ENCODE assay signal across 10 cellular contexts in the genomic region with DNA sequence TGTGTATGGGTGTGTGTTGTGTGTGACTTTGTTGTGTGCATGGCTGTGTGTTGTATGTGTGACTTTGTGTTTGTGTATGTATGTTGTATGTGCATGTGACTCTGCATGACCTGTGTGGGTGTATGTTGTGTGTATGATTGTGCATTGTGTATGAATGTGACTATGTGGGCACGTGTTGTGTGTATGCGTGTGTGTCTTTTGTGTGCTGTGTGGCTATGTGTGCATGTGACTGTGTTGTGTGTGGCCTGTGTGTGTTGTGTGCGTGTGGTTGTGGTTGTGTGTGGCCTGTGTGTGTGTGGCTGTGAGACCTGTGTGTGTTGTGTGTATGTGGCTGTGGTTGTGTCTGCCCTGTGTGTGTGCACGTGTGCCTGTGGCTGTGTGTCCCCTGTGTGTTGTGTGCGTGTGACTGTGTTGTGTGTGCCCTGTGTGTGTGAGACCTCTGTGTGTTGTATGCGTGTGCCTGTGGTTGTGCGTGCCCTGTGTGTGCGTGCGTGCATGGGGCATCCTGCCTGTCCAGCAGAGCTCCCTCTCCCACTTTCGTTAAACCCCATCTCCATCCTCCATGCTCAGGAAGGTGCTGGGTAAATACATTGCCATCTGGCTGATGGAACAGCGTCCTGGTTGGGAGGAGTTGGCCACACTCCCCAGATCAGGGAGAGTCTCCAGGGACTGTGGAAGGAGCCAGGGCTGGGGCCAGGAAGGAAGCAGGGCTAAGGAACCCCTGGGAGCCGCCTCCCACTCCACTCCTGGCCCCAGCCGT.
DNase-seq lines count a peak whose midpoint lies in the region; ATAC-seq and TF ChIP-seq lines count a peak whose summit lies in the region.
"Had no signal": no experiment of that assay in that cellular context is flagged by ENCODE, and none has a peak within 500 bp of the region (broad histone marks: within the 10 kb centered on the region; RNA-seq: fewer than 3 reads in every experiment).

No MANE protein-coding gene starts in this region.

- no peak overlapping the region for H2BK120ac ChIP-seq in mesendoderm (ENCODE audit: low read depth, low read length)

- H4K8ac ChIP-seq in mesendoderm (ENCODE audit: low read depth, low read length) = no peak overlapping the region

- no peaks in the 10 kb centered on the region for H3K79me2 ChIP-seq in mesendoderm (ENCODE audit: control insufficient read depth, insufficient read depth, low read length)

- no peaks in the 10 kb centered on the region for H4K20me1 ChIP-seq in BLaER1

- H3K27ac Mint-ChIP-seq in activated CD8-positive, alpha-beta T cell treated with anti-CD3 and anti-CD28 coated beads, Interleukin-2, amount 10 ng/mL, durations not matched to agents 7 days and 5 days = no peak overlapping the region
- H3K27ac Mint-ChIP-seq in natural killer cell = peak overlapping the region in 1 of 2 donors; percentile 69

- H3K4me3 ChIP-seq in BLaER1 = peak overlapping the region; percentile 29; the same call in 1 of the 2 replicates
- no peak overlapping the region for H3K4me3 ChIP-seq in astrocyte of the spinal cord (ENCODE audit: low read depth, low read length)
- no peak overlapping the region for H3K4me3 ChIP-seq in mesendoderm (ENCODE audit: low read length)

- intact Hi-C loops in natural killer cell (cut with micrococcal nuclease) = loop anchor here (5.0 kb wide), 1 partner anchor 44 kb away; no protein-coding TSS in a partner anchor

- peak overlapping the region; percentile 34 for H3K56ac ChIP-seq in mesendoderm (ENCODE audit: low read length)

- TF ChIP-seq CTCF in astrocyte of the spinal cord (IDR thresholded peaks at IDR 0.05; ENCODE audit: low read depth, low read length) (no peak), natural killer cell (IDR thresholded peaks at IDR 0.05) (no peak)

- no peak overlapping the region for H4K5ac ChIP-seq in mesendoderm (ENCODE audit: low read length)

- H3K27ac ChIP-seq in BLaER1 (peak overlapping the region; percentile 92), mesendoderm (ENCODE audit: low read depth, low read length) (no peak overlapping the region)

- WGBS in mesendoderm (ENCODE audit: extremely low coverage, insufficient coverage, low lambda C conversion rate) = no CpG with 5 or more reads among the region's 13 CpGs

- H3K9ac ChIP-seq in BLaER1 (peak overlapping the region; percentile 54), mesendoderm (ENCODE audit: low read length) (peak overlapping the region; percentile 49)

- H3K18ac ChIP-seq in mesendoderm (ENCODE audit: low read length) = peak overlapping the region; percentile 5

- POLR2A ChIA-PET in activated CD8-positive, alpha-beta T cell treated with anti-CD3 and anti-CD28 coated beads, Interleukin-2, amount 10 ng/mL, durations not matched to agents 7 days and 5 days (lab: Charles Lee) = no interaction called here

- in situ Hi-C loops in astrocyte of the spinal cord (cut with HindIII; ENCODE audit: low sequenced_read_pairs) = no loop called here

- H3K4ac ChIP-seq in mesendoderm (ENCODE audit: low read depth, low read length) = no peak overlapping the region

- H3K4me2 ChIP-seq in BLaER1 (peak overlapping the region; percentile 92), mesendoderm (ENCODE audit: low read length) (no peak overlapping the region)

- H3K36me3 ChIP-seq in BLaER1 = peaks cover 18% of the 10 kb centered on the region; the same call in 1 of the 2 replicates
- H3K36me3 ChIP-seq in mesendoderm (ENCODE audit: control insufficient read depth, insufficient read depth, low read length) = no peaks in the 10 kb centered on the region

- no peaks in the 10 kb centered on the region for H3K36me3 Mint-ChIP-seq in activated CD8-positive, alpha-beta T cell treated with anti-CD3 and anti-CD28 coated beads, Interleukin-2, amount 10 ng/mL, durations not matched to agents 7 days and 5 days (ENCODE audit: low read depth)
- no peaks in the 10 kb centered on the region for H3K36me3 Mint-ChIP-seq in natural killer cell

- no peaks in the 10 kb centered on the region for H3K9me3 Mint-ChIP-seq in activated CD8-positive, alpha-beta T cell treated with anti-CD3 and anti-CD28 coated beads, Interleukin-2, amount 10 ng/mL, durations not matched to agents 7 days and 5 days (ENCODE audit: insufficient read depth)
- H3K9me3 Mint-ChIP-seq in natural killer cell = peaks cover 7 to 10% of the 10 kb centered on the region in 2 donors

- H3K4me1 ChIP-seq in BLaER1 = peaks cover 72% of the 10 kb centered on the region
- H3K4me1 ChIP-seq in mesendoderm (ENCODE audit: control insufficient read depth, low read depth, low read length) = peaks cover 5% of the 10 kb centered on the region

- no peak overlapping the region for H3K23ac ChIP-seq in mesendoderm (ENCODE audit: low read length)

- H3K79me1 ChIP-seq in mesendoderm (ENCODE audit: low read length) = no peaks in the 10 kb centered on the region

- H3K27me3 Mint-ChIP-seq in activated CD8-positive, alpha-beta T cell treated with anti-CD3 and anti-CD28 coated beads, Interleukin-2, amount 10 ng/mL, durations not matched to agents 7 days and 5 days (ENCODE audit: low read depth) = no peaks in the 10 kb centered on the region
- H3K27me3 Mint-ChIP-seq in natural killer cell (ENCODE audit: low read depth in 2 of 2) = peaks cover 0 to 12% of the 10 kb centered on the region in 2 donors

- ATAC-seq in GM18502 (IDR thresholded peaks at IDR 0.05; ENCODE audit: poor library complexity, unreplicated experiment) (no peak), HG02840 (IDR thresholded peaks at IDR 0.05; ENCODE audit: low FRiP score, unreplicated experiment) (no peak), natural killer cell (no peak)
- no peak for ATAC-seq in activated CD8-positive, alpha-beta T cell treated with anti-CD3 and anti-CD28 coated beads, Interleukin-2, amount 10 ng/mL, durations not matched to agents 7 days and 5 days

- H3K4me1 Mint-ChIP-seq in activated CD8-positive, alpha-beta T cell treated with anti-CD3 and anti-CD28 coated beads, Interleukin-2, amount 10 ng/mL, durations not matched to agents 7 days and 5 days (ENCODE audit: low read depth) = no peaks in the 10 kb centered on the region
- H3K4me1 Mint-ChIP-seq in natural killer cell = peaks cover 23 to 29% of the 10 kb centered on the region in 2 donors

- peak overlapping the region; percentile 47 for H2AK5ac ChIP-seq in mesendoderm (ENCODE audit: low read length)

- no peak overlapping the region for H2BK15ac ChIP-seq in mesendoderm (replicated peaks; ENCODE audit: low read depth)

- H3K27me3 ChIP-seq in BLaER1 (no peaks in the 10 kb centered on the region), mesendoderm (ENCODE audit: insufficient read depth, low read length, poor library complexity) (no peaks in the 10 kb centered on the region)

- DNase-seq in HPDE6-E6E7 (ENCODE audit: extremely low spot score) (peak; percentile 36), astrocyte of the spinal cord (ENCODE audit: low read depth, low spot score) (peak; percentile 40), mesendoderm (peak; percentile 53), natural killer cell (no peak)
- no peak for DNase-seq in activated CD8-positive, alpha-beta T cell treated with anti-CD3 and anti-CD28 coated beads, Interleukin-2, amount 10 ng/mL, durations not matched to agents 7 days and 5 days
- DNase-seq: activated CD4-positive, alpha-beta T cell treated with anti-CD3 and anti-CD28 coated beads for 4 hours; effector CD4-positive, alpha-beta T cell had no signal

- no peaks in the 10 kb centered on the region for H3K9me3 ChIP-seq in BLaER1

- H2BK5ac ChIP-seq in mesendoderm (ENCODE audit: low read length) = peak overlapping the region; percentile 0

- no peak overlapping the region for H3K4me3 Mint-ChIP-seq in activated CD8-positive, alpha-beta T cell treated with anti-CD3 and anti-CD28 coated beads, Interleukin-2, amount 10 ng/mL, durations not matched to agents 7 days and 5 days
- no peak overlapping the region for H3K4me3 Mint-ChIP-seq in natural killer cell

- CTCF ChIA-PET in activated CD8-positive, alpha-beta T cell treated with anti-CD3 and anti-CD28 coated beads, Interleukin-2, amount 10 ng/mL, durations not matched to agents 7 days and 5 days (lab: Charles Lee) = no interaction called here

Comparison
In these comparisons a context has a peak if more than half of its experiments do, and no peak if none do; other contexts are left out.
1. DNase-seq: peak in HPDE6-E6E7 (single experiment), astrocyte of the spinal cord (single experiment) and mesendoderm (single experiment); none in activated CD8-positive, alpha-beta T cell treated with anti-CD3 and anti-CD28 coated beads, Interleukin-2, amount 10 ng/mL, durations not matched to agents 7 days and 5 days (single experiment) and natural killer cell (single experiment).